11 cellular contexts compared by ENCODE assay signal in genomic region chr1:8059161-8059622, GRCh38. TPM values are rescaled to one million over a fixed set of nuclear protein-coding genes. Genes with fewer than 3 reads are reported as not detected.
DNase-seq lines count a peak whose midpoint lies in the region; ATAC-seq and TF ChIP-seq lines count a peak whose summit lies in the region.
"Had no signal": no experiment of that assay in that cellular context is flagged by ENCODE, and none has a peak within 500 bp of the region (broad histone marks: within the 10 kb centered on the region; RNA-seq: fewer than 3 reads in every experiment).

No MANE protein-coding gene starts in this region.

- CTCF ChIA-PET in PC-9 (lab: Charles Lee) = interaction anchor here (1.0 kb wide), 1 partner anchor 18 kb away, joined by 3 read pairs; no protein-coding TSS in a partner anchor

- no TSS peak for BruUV-seq in PC-9 (replicated peaks; lab: Mats Ljungman, UMichigan)

- H3K9me3 ChIP-seq in PC-9 (ENCODE audit: insufficient read depth, low read depth) (no peaks in the 10 kb centered on the region), esophagus muscularis mucosa (no peaks in the 10 kb centered on the region)

- no peaks in the 10 kb centered on the region for H3K27me3 ChIP-seq in PC-9 (ENCODE audit: insufficient read depth, low read depth)
- H3K27me3 ChIP-seq in esophagus muscularis mucosa = no peaks in the 10 kb centered on the region

- H3K4me3 Mint-ChIP-seq in osteocyte (ENCODE audit: unreplicated experiment) = no peak overlapping the region
- no peak overlapping the region for H3K4me3 Mint-ChIP-seq in nephron progenitor cell
- H3K4me3 Mint-ChIP-seq: activated naive CD4-positive, alpha-beta T cell treated with anti-CD3 and anti-CD28 coated beads for 36 hours had no signal

- H3K4me1 ChIP-seq in PC-9 (replicated peaks; ENCODE audit: insufficient read depth) (peaks cover 67% of the 10 kb centered on the region), esophagus muscularis mucosa (peaks cover 0 to 79% (median 69%) of the 10 kb centered on the region in 4 donors)

- WGBS in esophagus muscularis mucosa = 83% methylated on average over 6 of the region's 6 CpGs

- in situ Hi-C loops in Caki2 (cut with HindIII; ENCODE audit: low pct_unique_long_range_greater_than_20kb, low sequenced_read_pairs) = no loop called here

- no peaks in the 10 kb centered on the region for H3K79me2 ChIP-seq in PC-9 (ENCODE audit: low read depth)

- H3F3A ChIP-seq in PC-9 (ENCODE audit: insufficient read depth, low read depth) = peaks cover 51% of the 10 kb centered on the region

- intact Hi-C loops in PC-9 (cut with micrococcal nuclease; ENCODE audit: unreplicated experiment) (no loop called here), esophagus muscularis mucosa (cut with DNase I) (no loop called here)

- H2AFZ ChIP-seq in PC-9 = no peak overlapping the region

- no peaks in the 10 kb centered on the region for H3K9me2 ChIP-seq in PC-9 (ENCODE audit: insufficient read depth)

- H3K36me3 Mint-ChIP-seq in osteocyte (ENCODE audit: unreplicated experiment) (no peaks in the 10 kb centered on the region), nephron progenitor cell (ENCODE audit: low read depth) (no peaks in the 10 kb centered on the region)

- no peaks in the 10 kb centered on the region for H4K20me1 ChIP-seq in PC-9 (ENCODE audit: insufficient read depth)

- DNase-seq in Caki2 (ENCODE audit: low read depth) = peak; percentile 48
- DNase-seq in PC-9 = peak; percentile 51 to 75
- DNase-seq in esophagus muscularis mucosa (ENCODE audit: extremely low spot score) = no peak
- no peak for DNase-seq in osteocyte (ENCODE audit: extremely low spot score, unreplicated experiment)
- no peak for DNase-seq in NCI-H2029 treated with DMSO at 0.1 percent for 48 hours (lab: John Stamatoyannopoulos, UW)
- no peak for DNase-seq in retina
- no peak for DNase-seq in nephron progenitor cell
- DNase-seq: activated naive CD4-positive, alpha-beta T cell treated with anti-CD3 and anti-CD28 coated beads for 36 hours; erythroblast; GOT3 had no signal

- H3K27ac Mint-ChIP-seq in osteocyte (ENCODE audit: unreplicated experiment) (peak overlapping the region; percentile 80), nephron progenitor cell (no peak overlapping the region)
- H3K27ac Mint-ChIP-seq: activated naive CD4-positive, alpha-beta T cell treated with anti-CD3 and anti-CD28 coated beads for 36 hours had no signal

- H3K4me3 ChIP-seq in PC-9 (no peak overlapping the region), esophagus muscularis mucosa (no peak overlapping the region)

- H3K9me3 Mint-ChIP-seq in osteocyte (ENCODE audit: unreplicated experiment) = no peaks in the 10 kb centered on the region
- H3K9me3 Mint-ChIP-seq in nephron progenitor cell = no peaks in the 10 kb centered on the region
- H3K9me3 Mint-ChIP-seq: activated naive CD4-positive, alpha-beta T cell treated with anti-CD3 and anti-CD28 coated beads for 36 hours had no signal

- TF ChIP-seq CTCF in PC-9 (conservative IDR thresholded peaks at IDR 0.05) (no peak), esophagus muscularis mucosa (IDR thresholded peaks at IDR 0.05) (no peak), osteocyte (IDR thresholded peaks at IDR 0.05) (no peak), nephron progenitor cell (IDR thresholded peaks at IDR 0.05) (no peak)

- POLR2A ChIA-PET in PC-9 (lab: Charles Lee; ENCODE audit: unreplicated experiment) = interaction anchor here (0.6 to 0.9 kb wide), 4 partner anchors 16 to 293 kb away, joined by 3 to 10 read pairs (median 4); no protein-coding TSS in a partner anchor

- H3K4me2 ChIP-seq in PC-9 = peak overlapping the region; percentile 44

- no peak for TF ChIP-seq POLR2A in esophagus muscularis mucosa (IDR thresholded peaks at IDR 0.05; ENCODE audit: low read depth)

- TF ChIP-seq EP300 in esophagus muscularis mucosa (IDR thresholded peaks at IDR 0.05) = no peak

- no peak for ATAC-seq in HG03095 (IDR thresholded peaks at IDR 0.05; ENCODE audit: unreplicated experiment)

- no peaks in the 10 kb centered on the region for H3K36me3 ChIP-seq in PC-9 (ENCODE audit: low read depth)
- H3K36me3 ChIP-seq in esophagus muscularis mucosa = no peaks in the 10 kb centered on the region

- H3K27ac ChIP-seq in PC-9 (peak overlapping the region; percentile 99), esophagus muscularis mucosa (replicated peaks in 1 of 4) (peak overlapping the region; percentile 54 to 81 (median 70))

- peaks cover 49% of the 10 kb centered on the region for H3K4me1 Mint-ChIP-seq in osteocyte (ENCODE audit: unreplicated experiment)
- peaks cover 12% of the 10 kb centered on the region for H3K4me1 Mint-ChIP-seq in nephron progenitor cell

- H3K27me3 Mint-ChIP-seq in osteocyte (ENCODE audit: unreplicated experiment) (no peaks in the 10 kb centered on the region), nephron progenitor cell (ENCODE audit: low read depth, poor library complexity) (peaks cover 6% of the 10 kb centered on the region)

RNA-seq across cellular contexts. Expression of gene ERRFI1, which starts 33.1 kb away (rescaled TPM):
- total RNA-seq in Caki2 (2014; rRNA removed; shearing (Covaris generic); ENCODE audit: low replicate concordance) = 31.9 and 45.3 TPM in 2 replicates
- total RNA-seq in PC-9 (2021) = 44.9 and 47.8 TPM in 2 replicates
- total RNA-seq in esophagus muscularis mucosa = 100 to 1,000 TPM; 308 to 587 (median 435) TPM
- 84.2 and 96.6 TPM in 2 replicates for total RNA-seq in osteocyte

Comparison
In these comparisons a context has a peak if more than half of its experiments do, and no peak if none do; other contexts are left out.
1. DNase-seq: peak in Caki2 (single experiment) and PC-9 (2 of 2); none in esophagus muscularis mucosa (single experiment), osteocyte (single experiment), NCI-H2029 treated with DMSO at 0.1 percent for 48 hours (single experiment), retina (single experiment) and nephron progenitor cell (single experiment).